ENCODE assay signal across 23 cellular contexts in the genomic region with DNA sequence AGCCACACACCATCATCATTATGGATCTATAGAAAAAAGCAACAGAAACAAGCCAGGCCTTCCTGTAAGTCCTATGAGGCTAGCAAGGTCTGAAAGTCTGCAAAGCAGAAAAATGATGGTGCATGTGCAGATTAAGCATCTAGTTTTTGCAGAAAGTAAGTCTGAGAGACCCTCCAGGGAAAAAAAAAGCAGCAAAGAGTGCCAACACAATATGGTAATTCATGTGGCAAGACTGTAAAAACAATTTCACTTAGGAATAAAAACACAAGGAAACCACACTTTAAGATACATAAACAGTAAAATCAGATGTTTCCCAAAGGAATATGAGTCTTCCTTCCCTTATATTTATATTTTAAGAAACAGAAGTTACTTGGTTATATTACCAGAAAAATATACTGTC.
DNase-seq lines count a peak whose midpoint lies in the region; FAIRE-seq and TF ChIP-seq lines count a peak whose summit lies in the region.
"Had no signal": no experiment of that assay in that cellular context is flagged by ENCODE, and none has a peak within 500 bp of the region (broad histone marks: within the 10 kb centered on the region; RNA-seq: fewer than 3 reads in every experiment).

No MANE protein-coding gene starts in this region.

- no peaks in the 10 kb centered on the region for H3K9me3 Mint-ChIP-seq in osteocyte (ENCODE audit: unreplicated experiment)
- H3K9me3 Mint-ChIP-seq: HFFc6 had no signal

- H3K9me3 ChIP-seq in fibroblast of lung (ENCODE audit: control insufficient read depth, insufficient read depth, low read depth, low read length), result no peaks in the 10 kb centered on the region
- H3K9me3 ChIP-seq in MG63, result no peaks in the 10 kb centered on the region
- H3K9me3 ChIP-seq: A549, BE2C, Peyer's patch had no signal

- TF ChIP-seq POLR2A in H54 (IDR thresholded peaks at IDR 0.05; ENCODE audit: low read depth, low read length), result no peak

- H4K20me1 ChIP-seq in fibroblast of lung (ENCODE audit: control insufficient read depth, extremely low read depth, insufficient read depth, low read length), result no peaks in the 10 kb centered on the region

- in situ Hi-C loops in astrocyte of the spinal cord (cut with HindIII; ENCODE audit: low sequenced_read_pairs), result no loop called here

- H3K4me3 Mint-ChIP-seq in osteocyte (ENCODE audit: unreplicated experiment), result no peak overlapping the region
- H3K4me3 Mint-ChIP-seq: HFFc6 had no signal

- no peaks in the 10 kb centered on the region for H3K4me1 ChIP-seq in fibroblast of lung (ENCODE audit: control insufficient read depth, extremely low read depth, insufficient read depth, low read length)
- H3K4me1 ChIP-seq: Peyer's patch had no signal

- no peak overlapping the region for H3K4me2 ChIP-seq in fibroblast of lung (ENCODE audit: extremely low read depth, insufficient read depth, low read length)
- H3K4me2 ChIP-seq: A549 had no signal

- DNase-seq in LHCN-M2 (ENCODE audit: low read depth) (peak; percentile 11), astrocyte of the spinal cord (ENCODE audit: low read depth, low spot score) (peak; percentile 57), fibroblast of lung (ENCODE audit: low read depth in 2 of 2) (peak; percentile 29 to 53), osteocyte (ENCODE audit: extremely low spot score, unreplicated experiment) (no peak), NCI-H510A (lab: John Stamatoyannopoulos, UW) (no peak), H54 (ENCODE audit: insufficient read length, low spot score) (no peak), MG63 (no peak)
- DNase-seq in activated effector memory CD4-positive, alpha-beta T cell treated with anti-CD3 and anti-CD28 coated beads, Interleukin-2, amount 50 U/mL, for 16 hours, result no peak
- DNase-seq: BE2C, EL, GF-D8, H7, HFFc6, KG1, NCI-H1105, NCI-H146, NCI-H2029, NCI-H226, NCI-H524, NCI-H82, Peyer's patch had no signal

- peaks cover 2% of the 10 kb centered on the region for H3K36me3 ChIP-seq in fibroblast of lung (ENCODE audit: control insufficient read depth, insufficient read depth, low read length)
- no peaks in the 10 kb centered on the region; the same call in none of the 2 replicates for H3K36me3 ChIP-seq in MG63

- H3K4me1 Mint-ChIP-seq in osteocyte (ENCODE audit: unreplicated experiment), result peaks cover 46% of the 10 kb centered on the region

- H2AFZ ChIP-seq in fibroblast of lung (ENCODE audit: low read length), result no peak overlapping the region

- H3K27ac ChIP-seq in fibroblast of lung (ENCODE audit: insufficient read depth, low read length), result no peak overlapping the region
- H3K27ac ChIP-seq: A549, HL-60, Peyer's patch had no signal

- H3K27me3 ChIP-seq in fibroblast of lung (ENCODE audit: control insufficient read depth, insufficient read depth, low read length) (no peaks in the 10 kb centered on the region), MG63 (no peaks in the 10 kb centered on the region)
- H3K27me3 ChIP-seq: BE2C, Peyer's patch had no signal

- peaks cover 43% of the 10 kb centered on the region for H3K36me3 Mint-ChIP-seq in osteocyte (ENCODE audit: unreplicated experiment)

- H3K4me3 ChIP-seq in astrocyte of the spinal cord (ENCODE audit: low read depth, low read length), result no peak overlapping the region
- no peak overlapping the region for H3K4me3 ChIP-seq in fibroblast of lung (replicated peaks in 1 of 4; ENCODE audit: control extremely low read depth in 1 of 4, insufficient read depth in 1 of 4, low read depth in 3 of 4, low read length in 4 of 4)
- H3K4me3 ChIP-seq in MG63, result no peak overlapping the region
- H3K4me3 ChIP-seq: A549, Peyer's patch had no signal

- H3K9ac ChIP-seq in fibroblast of lung (ENCODE audit: insufficient read depth, low read length), result no peak overlapping the region

- H3K79me2 ChIP-seq in fibroblast of lung (ENCODE audit: control insufficient read depth, insufficient read depth, low read length), result no peaks in the 10 kb centered on the region

- H3K27me3 Mint-ChIP-seq in osteocyte (ENCODE audit: unreplicated experiment), result no peaks in the 10 kb centered on the region

- peak overlapping the region; percentile 65 for H3K27ac Mint-ChIP-seq in osteocyte (ENCODE audit: unreplicated experiment)
- H3K27ac Mint-ChIP-seq: HFFc6 had no signal

- FAIRE-seq in H54 (lab: Jason Lieb, UNC), result no peak
- FAIRE-seq: A549 had no signal

- TF ChIP-seq CTCF in astrocyte of the spinal cord (IDR thresholded peaks at IDR 0.05; ENCODE audit: low read depth, low read length) (no peak), fibroblast of lung (conservative IDR thresholded peaks at IDR 0.05 in 1 of 2, IDR thresholded peaks at IDR 0.05 in 1 of 2; ENCODE audit: low read depth in 1 of 2, low read length in 2 of 2) (no peak), osteocyte (IDR thresholded peaks at IDR 0.05) (no peak)

Comparison
In these comparisons a context has a peak if more than half of its experiments do, and no peak if none do; other contexts are left out.
1. DNase-seq: peak in LHCN-M2 (single experiment), astrocyte of the spinal cord (single experiment) and fibroblast of lung (2 of 2); none in osteocyte (single experiment), NCI-H510A (single experiment), activated effector memory CD4-positive, alpha-beta T cell treated with anti-CD3 and anti-CD28 coated beads, Interleukin-2, amount 50 U/mL, for 16 hours (single experiment), H54 (single experiment) and MG63 (single experiment).